In genomic region chr5:148882332-148882731, GRCh38 we compare ENCODE assay signal across 17 cellular contexts.
"Had no signal": no experiment of that assay in that cellular context is flagged by ENCODE, and none has a peak within 500 bp of the region (broad histone marks: within the 10 kb centered on the region; RNA-seq: fewer than 3 reads in every experiment).

No MANE protein-coding gene starts in this region.

- H3K27ac Mint-ChIP-seq: activated naive CD8-positive, alpha-beta T cell; naive B cell; progenitor cell of endocrine pancreas had no signal

- H3K4me1 Mint-ChIP-seq: naive B cell, neural crest cell had no signal

- H3K9me3 Mint-ChIP-seq: naive B cell, neural crest cell had no signal

- H3K4me1 ChIP-seq: esophagus muscularis mucosa, heart right ventricle, thyroid gland had no signal

- H3K4me3 ChIP-seq: esophagus muscularis mucosa, heart right ventricle, mucosa of descending colon, thyroid gland had no signal

- H3K36me3 Mint-ChIP-seq: activated naive CD8-positive, alpha-beta T cell; naive B cell had no signal

- ATAC-seq: heart right ventricle, mucosa of descending colon had no signal

- H3K9me3 ChIP-seq: esophagus muscularis mucosa, heart right ventricle, mucosa of descending colon, thyroid gland had no signal

- H3K36me3 ChIP-seq: esophagus muscularis mucosa, heart right ventricle, thyroid gland, WERI-Rb-1 had no signal

- H3K4me3 Mint-ChIP-seq: activated naive CD8-positive, alpha-beta T cell; naive B cell; neural crest cell had no signal

- DNase-seq: activated CD4-positive, alpha-beta T cell treated with anti-CD3 and anti-CD28 coated beads, Interleukin-2, amount 50 U/mL, for 4 hours; cerebellar nuclear complex; cortex of kidney; heart right ventricle; mesenchymal stem cell; mucosa of descending colon; naive B cell; stimulated activated CD4-positive, alpha-beta T cell treated with anti-CD3 and anti-CD28 coated beads, Interleukin-12 subunit alpha, Interleukin-12 subunit beta, amount 100 ng/mL, for 4 hours; stimulated activated CD4-positive, alpha-beta T cell treated with anti-CD3 and anti-CD28 coated beads, Interleukin-1b, Interleukin-23, amount 100 ng/mL, for 48 hours; stimulated activated CD8-positive, alpha-beta memory T cell treated with anti-CD3 and anti-CD28 coated beads, Interleukin-4, amount 100 ng/mL, for 48 hours; stimulated activated naive CD4-positive, alpha-beta T cell; thyroid gland; WERI-Rb-1 had no signal

- H3K27me3 Mint-ChIP-seq: activated naive CD8-positive, alpha-beta T cell; naive B cell; progenitor cell of endocrine pancreas had no signal

- H3K27ac ChIP-seq: esophagus muscularis mucosa, heart right ventricle, thyroid gland, WERI-Rb-1 had no signal

- H3K27me3 ChIP-seq: esophagus muscularis mucosa, heart right ventricle, thyroid gland had no signal
